9 cellular contexts compared by ENCODE assay signal in genomic region chr12:88185988-88186387, GRCh38. TPM values are rescaled to one million over a fixed set of nuclear protein-coding genes. Genes with fewer than 3 reads are reported as not detected.
DNase-seq lines count a peak whose midpoint lies in the region; ATAC-seq and TF ChIP-seq lines count a peak whose summit lies in the region.
"Had no signal": no experiment of that assay in that cellular context is flagged by ENCODE, and none has a peak within 500 bp of the region (broad histone marks: within the 10 kb centered on the region; RNA-seq: fewer than 3 reads in every experiment).

No MANE protein-coding gene starts in this region.

- no peak overlapping the region for H3K27ac ChIP-seq in dorsolateral prefrontal cortex
- H3K27ac ChIP-seq: sigmoid colon had no signal

- in situ Hi-C loops in SK-MEL-5 (cut with HindIII; ENCODE audit: low pct_unique_long_range_greater_than_20kb, low sequenced_read_pairs): no loop called here

- ATAC-seq in GM19023 (IDR thresholded peaks at IDR 0.05; ENCODE audit: unreplicated experiment) (peak; percentile 80), HG03060 (IDR thresholded peaks at IDR 0.05; ENCODE audit: low read depth, unreplicated experiment) (peak; percentile 82)

- no peaks in the 10 kb centered on the region for H3K27me3 ChIP-seq in dorsolateral prefrontal cortex
- H3K27me3 ChIP-seq: sigmoid colon had no signal

- DNase-seq in SK-MEL-5 (ENCODE audit: low read depth, low spot score) (peak; percentile 24), skeletal muscle cell (ENCODE audit: low read depth) (peak; percentile 61), dorsolateral prefrontal cortex (no peak), SKM-1 (lab: John Stamatoyannopoulos, UW; ENCODE audit: unreplicated experiment) (no peak), GOT3 (lab: John Stamatoyannopoulos, UW) (no peak)
- DNase-seq: activated CD4-positive, alpha-beta T cell treated with anti-CD3 and anti-CD28 coated beads for 1 hour; sigmoid colon had no signal

- no peak for TF ChIP-seq CTCF in dorsolateral prefrontal cortex (IDR thresholded peaks at IDR 0.05 in 54 of 56, conservative IDR thresholded peaks at IDR 0.05 in 2 of 56; ENCODE audit: low read depth in 1 of 56, partially characterized antibody in 56 of 56)

- intact Hi-C loops in dorsolateral prefrontal cortex (cut with DNase I): no loop called here

- no peak overlapping the region for H3K4me3 ChIP-seq in skeletal muscle cell (ENCODE audit: low read depth, low read length)
- no peak overlapping the region for H3K4me3 ChIP-seq in dorsolateral prefrontal cortex
- H3K4me3 ChIP-seq: sigmoid colon had no signal

RNA-seq across cellular contexts. Expression of gene TMTC3, which starts 43.9 kb away (rescaled TPM):
- 16.9 and 22.6 TPM in 2 replicates for total RNA-seq in SK-MEL-5 (2014; rRNA removed; shearing (Covaris generic))
- polyA plus RNA-seq in SK-MEL-5 (2015; cell fraction: cytosol; rRNA removed): 4.1 and 6.8 TPM in 2 replicates
- 7.6 and 8.2 TPM in 2 replicates for polyA plus RNA-seq in SK-MEL-5 (2015; cell fraction: nucleus; rRNA removed)
- 10 to 100 TPM; 17.1 to 33.1 (median 23.9) TPM for total RNA-seq in dorsolateral prefrontal cortex

RNA-seq across cellular contexts. Expression of gene CEP290, which starts 44.1 kb away (rescaled TPM):
- 9.4 and 12.9 TPM in 2 replicates for total RNA-seq in SK-MEL-5 (2014; rRNA removed; shearing (Covaris generic))
- 9.0 and 10.6 TPM in 2 replicates for polyA plus RNA-seq in SK-MEL-5 (2015; cell fraction: cytosol; rRNA removed)
- 29.1 and 31.3 TPM in 2 replicates for polyA plus RNA-seq in SK-MEL-5 (2015; cell fraction: nucleus; rRNA removed)
- total RNA-seq in dorsolateral prefrontal cortex: 10 to 100 TPM; 23.5 to 46.5 (median 32.0) TPM

Comparison
In these comparisons a context has a peak if more than half of its experiments do, and no peak if none do; other contexts are left out.
1. DNase-seq: peak in SK-MEL-5 (single experiment) and skeletal muscle cell (single experiment); none in dorsolateral prefrontal cortex (0 of 10), SKM-1 (single experiment) and GOT3 (single experiment).